ENCODE assay signal across 20 cellular contexts in the genomic region with DNA sequence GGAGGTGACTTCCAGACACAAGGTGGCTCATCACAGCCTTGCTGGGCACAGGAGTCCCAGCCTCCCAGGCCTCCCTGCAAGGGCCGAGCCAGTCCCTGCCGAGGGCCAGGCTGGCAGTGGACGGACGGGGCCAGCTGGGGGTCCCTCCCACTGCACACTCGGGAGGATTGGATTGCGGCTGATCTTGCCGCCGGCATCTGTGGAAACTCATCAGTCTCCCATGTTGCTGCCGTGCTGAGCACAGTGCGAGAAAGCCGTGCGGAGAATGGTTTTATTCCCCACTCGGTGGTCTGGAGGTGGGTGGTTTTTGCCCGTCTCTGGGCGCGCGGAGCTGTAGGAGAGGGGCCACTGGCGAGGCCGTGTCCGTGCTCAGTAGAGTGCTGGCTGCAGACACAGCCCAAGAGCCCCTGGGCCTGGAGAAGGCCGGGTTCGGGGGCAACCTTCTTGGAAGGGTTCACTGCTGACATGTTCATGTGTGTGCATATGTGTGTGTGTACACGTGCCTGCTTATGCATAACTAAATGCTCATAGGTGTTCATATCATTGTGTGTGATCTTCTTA.
"Had no signal": no experiment of that assay in that cellular context is flagged by ENCODE, and none has a peak within 500 bp of the region (broad histone marks: within the 10 kb centered on the region; RNA-seq: fewer than 3 reads in every experiment).

No MANE protein-coding gene starts in this region.

- H3K36me3 ChIP-seq: esophagus muscularis mucosa, gastroesophageal sphincter, prostate gland, right lobe of liver, thoracic aorta, upper lobe of right lung had no signal

- H3K4me3 Mint-ChIP-seq: activated CD4-positive, alpha-beta T cell treated with anti-CD3 and anti-CD28 coated beads, Interleukin-2, amount 10 ng/mL, durations not matched to agents 24 days and 14 days; activated T-cell treated with anti-CD3 and anti-CD28 coated beads, Interleukin-2, amount 50 U/mL, for 72 hours; central memory CD8-positive, alpha-beta T cell; immature natural killer cell; nephron; stimulated activated effector memory CD8-positive, alpha-beta T cell treated with anti-CD3 and anti-CD28 coated beads, Interleukin-12 subunit alpha, Interleukin-12 subunit beta, amount 100 ng/mL, for 72 hours had no signal

- H3K4me1 ChIP-seq: prostate gland, right lobe of liver, upper lobe of right lung had no signal

- H3K9me3 Mint-ChIP-seq: activated CD4-positive, alpha-beta T cell treated with anti-CD3 and anti-CD28 coated beads, Interleukin-2, amount 10 ng/mL, durations not matched to agents 24 days and 14 days; activated T-cell treated with anti-CD3 and anti-CD28 coated beads, Interleukin-2, amount 50 U/mL, for 72 hours; central memory CD8-positive, alpha-beta T cell; nephron; stimulated activated effector memory CD8-positive, alpha-beta T cell treated with anti-CD3 and anti-CD28 coated beads, Interleukin-12 subunit alpha, Interleukin-12 subunit beta, amount 100 ng/mL, for 72 hours had no signal

- H3K36me3 Mint-ChIP-seq: immature natural killer cell; stimulated activated effector memory CD8-positive, alpha-beta T cell treated with anti-CD3 and anti-CD28 coated beads, Interleukin-12 subunit alpha, Interleukin-12 subunit beta, amount 100 ng/mL, for 72 hours had no signal

- DNase-seq: activated CD4-positive, alpha-beta T cell treated with anti-CD3 and anti-CD28 coated beads, Interleukin-2, amount 10 ng/mL, durations not matched to agents 24 days and 14 days; activated effector memory CD4-positive, alpha-beta T cell treated with anti-CD3 and anti-CD28 coated beads, Interleukin-2, amount 50 U/mL, for 16 hours; activated naive CD4-positive, alpha-beta T cell treated with anti-CD3 and anti-CD28 coated beads, Interleukin-2, amount 50 U/mL, for 16 hours; activated T-cell treated with anti-CD3 and anti-CD28 coated beads, Interleukin-2, amount 50 U/mL, for 72 hours; effector CD4-positive, alpha-beta T cell; immature natural killer cell; right lobe of liver; stimulated activated CD4-positive, alpha-beta T cell treated with anti-CD3 and anti-CD28 coated beads, Interleukin-4, amount 100 ng/mL, for 24 hours; T1000; upper lobe of right lung had no signal

- H3K4me1 Mint-ChIP-seq: activated CD4-positive, alpha-beta T cell treated with anti-CD3 and anti-CD28 coated beads, Interleukin-2, amount 10 ng/mL, durations not matched to agents 24 days and 14 days; central memory CD8-positive, alpha-beta T cell; immature natural killer cell; stimulated activated effector memory CD8-positive, alpha-beta T cell treated with anti-CD3 and anti-CD28 coated beads, Interleukin-12 subunit alpha, Interleukin-12 subunit beta, amount 100 ng/mL, for 72 hours had no signal

- ATAC-seq: gastroesophageal sphincter, right lobe of liver, upper lobe of right lung had no signal

- H3K9me3 ChIP-seq: esophagus muscularis mucosa, gastroesophageal sphincter, prostate gland, right lobe of liver, thoracic aorta, upper lobe of right lung had no signal

- H3K4me3 ChIP-seq: coronary artery, esophagus muscularis mucosa, gastroesophageal sphincter, lung, prostate gland, right lobe of liver, smooth muscle cell, thoracic aorta, upper lobe of right lung had no signal

- H3K27ac ChIP-seq: coronary artery, esophagus muscularis mucosa, gastroesophageal sphincter, prostate gland, right lobe of liver, thoracic aorta, upper lobe of right lung had no signal

- H3K27ac Mint-ChIP-seq: activated CD4-positive, alpha-beta T cell treated with anti-CD3 and anti-CD28 coated beads, Interleukin-2, amount 10 ng/mL, durations not matched to agents 24 days and 14 days; activated T-cell treated with anti-CD3 and anti-CD28 coated beads, Interleukin-2, amount 50 U/mL, for 72 hours; immature natural killer cell; nephron; stimulated activated effector memory CD8-positive, alpha-beta T cell treated with anti-CD3 and anti-CD28 coated beads, Interleukin-12 subunit alpha, Interleukin-12 subunit beta, amount 100 ng/mL, for 72 hours had no signal
